ENCODE assay signal across 10 cellular contexts in genomic region chr1:29238601-29238964, GRCh38. TPM values are rescaled to one million over a fixed set of nuclear protein-coding genes. Genes with fewer than 3 reads are reported as not detected.
A peak's percentile ranks its signal among the peaks of the same experiment; 100 is the strongest.
DNase-seq lines count a peak whose midpoint lies in the region; ATAC-seq and TF ChIP-seq lines count a peak whose summit lies in the region.
"Had no signal": no experiment of that assay in that cellular context is flagged by ENCODE, and none has a peak within 500 bp of the region (broad histone marks: within the 10 kb centered on the region; RNA-seq: fewer than 3 reads in every experiment).

No MANE protein-coding gene starts in this region.

- TF ChIP-seq EP300 in suprapubic skin (IDR thresholded peaks at IDR 0.05) = no peak

- H3K27me3 ChIP-seq in left lung (peaks cover 0 to 64% of the 10 kb centered on the region in 2 donors), suprapubic skin (peaks cover 14% of the 10 kb centered on the region), testis (no peaks in the 10 kb centered on the region)

- H3K4me3 ChIP-seq in astrocyte of the cerebellum (ENCODE audit: low read depth, low read length) = peak overlapping the region; percentile 98
- peak overlapping the region; percentile 32 to 55 for H3K4me3 ChIP-seq in left lung
- H3K4me3 ChIP-seq in suprapubic skin = peak overlapping the region; percentile 71
- H3K4me3 ChIP-seq in testis = peak overlapping the region in 1 of 2 donors; percentile 51

- no peaks in the 10 kb centered on the region for H3K9me3 Mint-ChIP-seq in activated CD8-positive, alpha-beta memory T cell treated with anti-CD3 and anti-CD28 coated beads, Interleukin-2, amount 10 ng/mL, durations not matched to agents 7 days and 5 days (ENCODE audit: low read depth)

- H3K9me3 ChIP-seq in left lung = no peaks in the 10 kb centered on the region
- no peaks in the 10 kb centered on the region for H3K9me3 ChIP-seq in suprapubic skin
- no peaks in the 10 kb centered on the region for H3K9me3 ChIP-seq in testis
- H3K9me3 ChIP-seq: BLaER1 treated with 17β-estradiol and CSF1 and Interleukin-3, amounts not matched to agents 10 nM and 100 nM had no signal

- no peak for ATAC-seq in activated CD8-positive, alpha-beta memory T cell treated with anti-CD3 and anti-CD28 coated beads, Interleukin-2, amount 10 ng/mL, durations not matched to agents 7 days and 5 days
- no peak for ATAC-seq in left lung
- no peak for ATAC-seq in HG03457 (IDR thresholded peaks at IDR 0.05; ENCODE audit: unreplicated experiment)

- H3K27me3 Mint-ChIP-seq in activated CD8-positive, alpha-beta memory T cell treated with anti-CD3 and anti-CD28 coated beads, Interleukin-2, amount 10 ng/mL, durations not matched to agents 7 days and 5 days = peaks cover 62% of the 10 kb centered on the region

- WGBS in suprapubic skin = 33% methylated on average over 11 of the region's 12 CpGs
- 36 to 38% methylated on average over 7 to 12 of the region's 12 CpGs for WGBS in testis, 2 donors

- H3K27ac Mint-ChIP-seq in activated CD8-positive, alpha-beta memory T cell treated with anti-CD3 and anti-CD28 coated beads, Interleukin-2, amount 10 ng/mL, durations not matched to agents 7 days and 5 days = peak overlapping the region; percentile 13

- no peak for DNase-seq in activated CD8-positive, alpha-beta memory T cell treated with anti-CD3 and anti-CD28 coated beads, Interleukin-2, amount 10 ng/mL, durations not matched to agents 7 days and 5 days
- no peak for DNase-seq in activated CD8-positive, alpha-beta memory T cell treated with anti-CD3 and anti-CD28 coated beads, Interleukin-2, amount 50 U/mL, for 4 hours
- no peak for DNase-seq in astrocyte of the cerebellum (ENCODE audit: low read depth)
- DNase-seq in left lung = no peak
- no peak for DNase-seq in suprapubic skin (ENCODE audit: low spot score in 2 of 2)
- DNase-seq in testis = no peak
- no peak for DNase-seq in NCI-H1092 (lab: John Stamatoyannopoulos, UW)
- DNase-seq: NCI-H510A treated with DMSO at 0.1 percent for 48 hours had no signal

- peak overlapping the region; percentile 25 for H3K4me3 Mint-ChIP-seq in activated CD8-positive, alpha-beta memory T cell treated with anti-CD3 and anti-CD28 coated beads, Interleukin-2, amount 10 ng/mL, durations not matched to agents 7 days and 5 days

- in situ Hi-C loops in astrocyte of the cerebellum (cut with HindIII; ENCODE audit: low sequenced_read_pairs) = loop anchor here (25.0 kb wide), 3 partner anchors 149 to 874 kb away; no protein-coding TSS in a partner anchor

- peaks cover 18% of the 10 kb centered on the region for H3K4me1 Mint-ChIP-seq in activated CD8-positive, alpha-beta memory T cell treated with anti-CD3 and anti-CD28 coated beads, Interleukin-2, amount 10 ng/mL, durations not matched to agents 7 days and 5 days

- TF ChIP-seq POLR2A in suprapubic skin (IDR thresholded peaks at IDR 0.05) (no peak), testis (IDR thresholded peaks at IDR 0.05) (no peak)

- no peaks in the 10 kb centered on the region for H3K36me3 ChIP-seq in left lung
- no peaks in the 10 kb centered on the region for H3K36me3 ChIP-seq in suprapubic skin
- no peaks in the 10 kb centered on the region for H3K36me3 ChIP-seq in testis (ENCODE audit: low read depth, missing control alignments)
- H3K36me3 ChIP-seq: BLaER1 treated with 17β-estradiol and CSF1 and Interleukin-3, amounts not matched to agents 10 nM and 100 nM had no signal

- H3K27ac ChIP-seq in left lung (peak overlapping the region; percentile 45 to 67), suprapubic skin (peak overlapping the region; percentile 76), testis (peak overlapping the region in 1 of 2 donors; percentile 27)
- H3K27ac ChIP-seq: BLaER1 treated with 17β-estradiol and CSF1 and Interleukin-3, amounts not matched to agents 10 nM and 100 nM had no signal

- TF ChIP-seq CTCF in astrocyte of the cerebellum (IDR thresholded peaks at IDR 0.05; ENCODE audit: low read depth, low read length, missing control alignments) (peak; percentile 31), left lung (IDR thresholded peaks at IDR 0.05) (no peak), suprapubic skin (IDR thresholded peaks at IDR 0.05) (no peak), testis (IDR thresholded peaks at IDR 0.05) (no peak)

- H3K36me3 Mint-ChIP-seq in activated CD8-positive, alpha-beta memory T cell treated with anti-CD3 and anti-CD28 coated beads, Interleukin-2, amount 10 ng/mL, durations not matched to agents 7 days and 5 days = peaks cover 6% of the 10 kb centered on the region

- H3K4me1 ChIP-seq in left lung (peaks cover 0 to 28% of the 10 kb centered on the region in 2 donors), suprapubic skin (peaks cover 28% of the 10 kb centered on the region), testis (peaks cover 13% of the 10 kb centered on the region)

- CTCF ChIA-PET in activated CD8-positive, alpha-beta memory T cell treated with anti-CD3 and anti-CD28 coated beads, Interleukin-2, amount 10 ng/mL, durations not matched to agents 7 days and 5 days (lab: Charles Lee) = interaction anchor here (1.2 to 2.1 kb wide), 2 partner anchors 22 to 1142 kb away, joined by 3 to 5 read pairs; no protein-coding TSS in a partner anchor

- intact Hi-C loops in left lung (cut with DNase I) (no loop called here), testis (cut with DNase I; ENCODE audit: low total_unique reads) (no loop called here)

RNA-seq across cellular contexts. Expression of gene PTPRU, which starts 2.3 kb away (rescaled TPM):
- under 1 TPM; 0.47 to 0.64 TPM for total RNA-seq in activated CD8-positive, alpha-beta memory T cell treated with anti-CD3 and anti-CD28 coated beads, Interleukin-2, amount 10 ng/mL, durations not matched to agents 7 days and 5 days
- total RNA-seq in left lung (10 to 100 TPM; 28.8 to 45.4 TPM), suprapubic skin (10 to 100 TPM; 15.0 to 46.7 (median 29.0) TPM), testis (10 to 100 TPM; 21.7 to 39.1 TPM)
- polyA plus RNA-seq in testis (ENCODE audit: insufficient read depth, low read depth, low replicate concordance) = 13.3 TPM

RNA-seq across cellular contexts. Expression of gene MECR, which starts 7.8 kb away (rescaled TPM):
- total RNA-seq in activated CD8-positive, alpha-beta memory T cell treated with anti-CD3 and anti-CD28 coated beads, Interleukin-2, amount 10 ng/mL, durations not matched to agents 7 days and 5 days = 10 to 100 TPM; 24.5 to 26.9 TPM
- 10 to 100 TPM; 19.2 to 20.6 TPM for total RNA-seq in left lung
- total RNA-seq in suprapubic skin = 10 to 100 TPM; 23.1 to 39.3 (median 33.6) TPM
- 10 to 100 TPM; 37.3 to 38.9 TPM for total RNA-seq in testis
- 33.7 TPM for polyA plus RNA-seq in testis (ENCODE audit: insufficient read depth, low read depth, low replicate concordance)

RNA-seq across cellular contexts. Expression of gene SRSF4, which starts 56.9 kb away (rescaled TPM):
- total RNA-seq in activated CD8-positive, alpha-beta memory T cell treated with anti-CD3 and anti-CD28 coated beads, Interleukin-2, amount 10 ng/mL, durations not matched to agents 7 days and 5 days = 100 to 1,000 TPM; 145 to 147 TPM
- total RNA-seq in left lung (10 to 100 TPM; 66.0 to 70.0 TPM), suprapubic skin (10 to 100 TPM; 45.7 to 86.1 (median 60.5) TPM), testis (10 to 100 TPM; 77.1 to 81.7 TPM)
- 63.2 TPM for polyA plus RNA-seq in testis (ENCODE audit: insufficient read depth, low read depth, low replicate concordance)

Comparison
In these comparisons a context has a peak if more than half of its experiments do, and no peak if none do; other contexts are left out.
1. RNA of gene PTPRU, which starts 2.3 kb away (total RNA-seq): 28.8 to 45.4 TPM in left lung, 21.7 to 39.1 TPM in testis and 15.0 to 46.7 TPM in suprapubic skin; 0.47 to 0.64 TPM in activated CD8-positive, alpha-beta memory T cell treated with anti-CD3 and anti-CD28 coated beads, Interleukin-2, amount 10 ng/mL, durations not matched to agents 7 days and 5 days; every median in the first group is over 4 times any median in the second.